ENCODE assay signal across 13 cellular contexts in genomic region chr1:9388628-9389184, GRCh38.
DNase-seq lines count a peak whose midpoint lies in the region; ATAC-seq and TF ChIP-seq lines count a peak whose summit lies in the region.
"Had no signal": no experiment of that assay in that cellular context is flagged by ENCODE, and none has a peak within 500 bp of the region (broad histone marks: within the 10 kb centered on the region; RNA-seq: fewer than 3 reads in every experiment).

No MANE protein-coding gene starts in this region.

- CTCF ChIA-PET in WTC11 (lab: Charles Lee), result interaction anchor here (0.6 to 1.2 kb wide), 4 partner anchors 36 to 205 kb away, joined by 3 to 6 read pairs (median 4); no protein-coding TSS in a partner anchor

- no peaks in the 10 kb centered on the region for H3K36me3 Mint-ChIP-seq in WTC11
- H3K36me3 Mint-ChIP-seq: immature natural killer cell had no signal

- POLR2A ChIA-PET in WTC11 (lab: Charles Lee), result no interaction called here

- no peaks in the 10 kb centered on the region for H3K4me1 Mint-ChIP-seq in WTC11
- H3K4me1 Mint-ChIP-seq: immature natural killer cell had no signal

- no peak for ATAC-seq in WTC11
- ATAC-seq: activated T-helper 17 cell treated with anti-CD3 and anti-CD28 coated beads, Interleukin-2, amount 50 U/mL, for 72 hours had no signal

- peak; percentile 42 for DNase-seq in A172 (ENCODE audit: low spot score)
- peak; percentile 51 for DNase-seq in HPDE6-E6E7 (ENCODE audit: extremely low spot score)
- DNase-seq in astrocyte of the hippocampus (ENCODE audit: low read depth, low spot score), result peak; percentile 49
- DNase-seq in left kidney (ENCODE audit: low read depth, low spot score), result peak; percentile 20
- DNase-seq in WTC11 (ENCODE audit: low spot score), result no peak
- DNase-seq in NCI-H2107 treated with DMSO at 0.1 percent for 48 hours (lab: John Stamatoyannopoulos, UW; ENCODE audit: unreplicated experiment), result no peak
- no peak for DNase-seq in DMS79 (lab: John Stamatoyannopoulos, UW)
- DNase-seq in superior temporal gyrus (ENCODE audit: extremely low spot score), result no peak
- DNase-seq: effector CD4-positive, alpha-beta T cell; immature natural killer cell; NCI-H1092 had no signal

- TF ChIP-seq CTCF in WTC11 (IDR thresholded peaks at IDR 0.05), result no peak

- no peaks in the 10 kb centered on the region for H3K27me3 Mint-ChIP-seq in WTC11 (ENCODE audit: low read depth)
- H3K27me3 Mint-ChIP-seq: activated T-helper 17 cell treated with anti-CD3 and anti-CD28 coated beads, Interleukin-2, amount 50 U/mL, for 72 hours had no signal

- peaks cover 5% of the 10 kb centered on the region; the same call in 1 of the 2 replicates for H3K9me3 Mint-ChIP-seq in WTC11
- H3K9me3 Mint-ChIP-seq: activated T-helper 17 cell treated with anti-CD3 and anti-CD28 coated beads, Interleukin-2, amount 50 U/mL, for 72 hours; immature natural killer cell had no signal

- H3K27ac Mint-ChIP-seq in WTC11, result no peak overlapping the region
- H3K27ac Mint-ChIP-seq: activated T-helper 17 cell treated with anti-CD3 and anti-CD28 coated beads, Interleukin-2, amount 50 U/mL, for 72 hours; immature natural killer cell; progenitor cell of endocrine pancreas had no signal

- no peak overlapping the region for H3K4me3 Mint-ChIP-seq in WTC11
- H3K4me3 Mint-ChIP-seq: activated T-helper 17 cell treated with anti-CD3 and anti-CD28 coated beads, Interleukin-2, amount 50 U/mL, for 72 hours; immature natural killer cell had no signal

TF ChIP-seq in WTC11, 78 proteins besides CTCF, POLR2A, EP300 and RAD21 (continues in another document):
- no peak for TF ChIP-seq IRF1 (CRISPR knock-in tag; IDR thresholded peaks at IDR 0.05)
- no peak for TF ChIP-seq ARID4B (CRISPR knock-in tag; IDR thresholded peaks at IDR 0.05; ENCODE audit: borderline replicate concordance)
- TF ChIP-seq NFYB (CRISPR knock-in tag; conservative IDR thresholded peaks at IDR 0.05; ENCODE audit: low read depth), result no peak
- TF ChIP-seq MAX (CRISPR knock-in tag; IDR thresholded peaks at IDR 0.05), result no peak
- TF ChIP-seq ZBTB21 (CRISPR knock-in tag; IDR thresholded peaks at IDR 0.05; ENCODE audit: borderline replicate concordance), result no peak
- no peak for TF ChIP-seq CDX4 (CRISPR knock-in tag; IDR thresholded peaks at IDR 0.05; ENCODE audit: borderline replicate concordance)
- TF ChIP-seq IRF2 (CRISPR knock-in tag; IDR thresholded peaks at IDR 0.05; ENCODE audit: borderline replicate concordance, low read depth), result no peak
- TF ChIP-seq MXD4 (CRISPR knock-in tag; IDR thresholded peaks at IDR 0.05; ENCODE audit: borderline replicate concordance), result no peak
- no peak for TF ChIP-seq MYBL2 (CRISPR knock-in tag; IDR thresholded peaks at IDR 0.05)
- no peak for TF ChIP-seq AFF4 (CRISPR knock-in tag; IDR thresholded peaks at IDR 0.05; ENCODE audit: borderline replicate concordance)
- TF ChIP-seq ATF6 (CRISPR knock-in tag; IDR thresholded peaks at IDR 0.05), result no peak
- no peak for TF ChIP-seq RELA (CRISPR knock-in tag; IDR thresholded peaks at IDR 0.05; ENCODE audit: borderline replicate concordance)
- no peak for TF ChIP-seq ATF3 (CRISPR knock-in tag; conservative IDR thresholded peaks at IDR 0.05)
- no peak for TF ChIP-seq KAT7 (CRISPR knock-in tag; IDR thresholded peaks at IDR 0.05; ENCODE audit: borderline replicate concordance)
- TF ChIP-seq ETV6 (CRISPR knock-in tag; IDR thresholded peaks at IDR 0.05), result no peak
- TF ChIP-seq CREB1 (CRISPR knock-in tag; IDR thresholded peaks at IDR 0.05), result no peak

Comparison
In these comparisons a context has a peak if more than half of its experiments do, and no peak if none do; other contexts are left out.
1. DNase-seq: peak in A172 (single experiment), HPDE6-E6E7 (single experiment), astrocyte of the hippocampus (single experiment) and left kidney (single experiment); none in WTC11 (single experiment), NCI-H2107 treated with DMSO at 0.1 percent for 48 hours (single experiment), DMS79 (single experiment) and superior temporal gyrus (single experiment).